In the genomic region with DNA sequence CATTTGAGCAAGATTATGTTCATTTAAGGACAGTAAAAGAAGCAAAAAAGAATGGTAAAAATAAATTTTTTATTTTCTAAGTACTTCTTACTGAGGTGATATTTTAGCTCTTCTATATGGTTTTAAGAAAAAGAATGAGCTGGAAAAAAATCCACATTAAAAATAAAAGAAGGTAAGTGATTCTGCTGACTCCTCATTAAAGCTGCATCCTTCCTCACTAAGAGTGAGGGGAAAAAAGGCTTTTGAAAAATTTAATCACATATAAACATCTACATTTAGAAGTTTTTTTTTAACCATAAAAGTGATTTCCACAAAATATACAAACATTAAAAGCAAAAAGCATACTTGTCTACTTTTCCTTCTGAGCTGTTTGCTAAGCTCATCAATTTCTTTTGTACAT, we compare ENCODE assay signal across 29 cellular contexts.
"Had no signal": no experiment of that assay in that cellular context is flagged by ENCODE, and none has a peak within 500 bp of the region (broad histone marks: within the 10 kb centered on the region; RNA-seq: fewer than 3 reads in every experiment).

No MANE protein-coding gene starts in this region.

- DNase-seq: activated CD4-positive, alpha-beta memory T cell treated with anti-CD3 and anti-CD28 coated beads for 36 hours; activated CD4-positive, alpha-beta T cell treated with anti-CD3 and anti-CD28 coated beads for 36 hours; activated CD4-positive, CD25-positive, alpha-beta regulatory T cell; activated CD4-positive, CD25-positive, alpha-beta regulatory T cell treated with anti-CD3 and anti-CD28 coated beads, Interleukin-2, amount 50 U/mL, for 72 hours; activated CD8-positive, alpha-beta memory T cell treated with anti-CD3 and anti-CD28 coated beads, Interleukin-2, amount 10 ng/mL, durations not matched to agents 7 days and 5 days; activated CD8-positive, alpha-beta memory T cell treated with anti-CD3 and anti-CD28 coated beads, Interleukin-2, amount 50 U/mL, for 4 hours; activated CD8-positive, alpha-beta T cell treated with anti-CD3 and anti-CD28 coated beads, Interleukin-2, amount 10 ng/mL, durations not matched to agents 7 days and 5 days; activated effector memory CD4-positive, alpha-beta T cell treated with anti-CD3 and anti-CD28 coated beads, Interleukin-2, amount 50 U/mL, for 16 hours; activated naive CD4-positive, alpha-beta T cell treated with anti-CD3 and anti-CD28 coated beads for 36 hours; activated naive CD8-positive, alpha-beta T cell treated with anti-CD3 and anti-CD28 coated beads for 36 hours; activated naive CD8-positive, alpha-beta T cell treated with anti-CD3 and anti-CD28 coated beads, Interleukin-2, amount 50 U/mL, for 24 hours; activated T-cell treated with anti-CD3 and anti-CD28 coated beads, Interleukin-2, amount 50 U/mL, for 1 hour; activated T-cell treated with anti-CD3 and anti-CD28 coated beads, Interleukin-2, amount 50 U/mL, for 48 hours; adrenal gland; amygdala; aorta; body of pancreas; caudate nucleus; cortex of kidney; dermis blood vessel endothelial cell; effector CD4-positive, alpha-beta T cell; effector memory CD8-positive, alpha-beta T cell; erythroblast; foreskin keratinocyte; T-helper 1 cell; T-helper 17 cell; T1000 had no signal

- H3K4me3 ChIP-seq: adrenal gland, body of pancreas, esophagus muscularis mucosa, gastroesophageal sphincter had no signal

- H3K9me3 ChIP-seq: adrenal gland, body of pancreas, esophagus muscularis mucosa, gastroesophageal sphincter had no signal

- H3K4me1 ChIP-seq: body of pancreas had no signal

- ATAC-seq: activated CD4-positive, alpha-beta T cell treated with anti-CD3 and anti-CD28 coated beads for 36 hours; activated CD8-positive, alpha-beta memory T cell treated with anti-CD3 and anti-CD28 coated beads, Interleukin-2, amount 10 ng/mL, durations not matched to agents 7 days and 5 days; activated CD8-positive, alpha-beta T cell treated with anti-CD3 and anti-CD28 coated beads, Interleukin-2, amount 10 ng/mL, durations not matched to agents 7 days and 5 days; activated naive CD8-positive, alpha-beta T cell treated with anti-CD3 and anti-CD28 coated beads, Interleukin-2, amount 50 U/mL, for 24 hours; body of pancreas; effector memory CD8-positive, alpha-beta T cell; foreskin keratinocyte; gastroesophageal sphincter; T-helper 17 cell had no signal

- H3K27me3 ChIP-seq: adrenal gland, body of pancreas, esophagus muscularis mucosa, foreskin keratinocyte, gastroesophageal sphincter had no signal

- H3K27ac ChIP-seq: adrenal gland, body of pancreas, esophagus muscularis mucosa, foreskin keratinocyte, gastroesophageal sphincter had no signal
